In genomic region chr2:208854717-208855116, GRCh38 we compare ENCODE assay signal across 11 cellular contexts.
"Had no signal": no experiment of that assay in that cellular context is flagged by ENCODE, and none has a peak within 500 bp of the region (broad histone marks: within the 10 kb centered on the region; RNA-seq: fewer than 3 reads in every experiment).

No MANE protein-coding gene starts in this region.

- H3K27ac ChIP-seq: GM23248 had no signal

- H3K9me3 ChIP-seq: HAP-1 had no signal

- DNase-seq: GM23248, GOT3, H7, H9, HCEC 1CT, HFFc6 had no signal

- H3K36me3 ChIP-seq: HAP-1 had no signal

- H3K4me3 ChIP-seq: GM23248, GM23338, HAP-1 had no signal

- H3K9ac ChIP-seq: GM23248 had no signal

- H3K4me3 Mint-ChIP-seq: GM23338, H9, HFFc6 had no signal

- ATAC-seq: GM23338, HCT116 had no signal

- FAIRE-seq: H1, H54 had no signal

- H3K4me1 ChIP-seq: HAP-1 had no signal

- H3K27ac Mint-ChIP-seq: GM23338, H9, HFFc6 had no signal
